25 cellular contexts compared by ENCODE assay signal in the genomic region with DNA sequence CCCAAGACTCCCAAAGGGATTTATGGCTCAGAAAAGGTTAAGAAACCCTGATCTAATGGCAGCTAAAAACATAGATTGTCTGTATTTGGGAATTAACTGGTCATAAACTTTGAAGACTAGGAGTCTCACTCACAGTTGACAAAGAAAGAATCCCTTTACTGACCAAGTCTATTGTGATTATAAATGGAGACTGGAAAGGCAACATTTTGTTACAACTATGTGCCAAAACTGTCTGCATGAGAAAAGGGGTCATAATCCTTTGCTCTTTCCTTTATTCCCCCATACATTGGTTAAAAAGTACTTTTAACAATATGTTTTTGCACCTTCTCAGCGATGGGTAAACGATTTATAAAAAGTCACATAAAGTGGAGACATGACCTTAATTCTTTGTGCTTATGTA.
"Had no signal": no experiment of that assay in that cellular context is flagged by ENCODE, and none has a peak within 500 bp of the region (broad histone marks: within the 10 kb centered on the region; RNA-seq: fewer than 3 reads in every experiment).

No MANE protein-coding gene starts in this region.

- H3K9me3 ChIP-seq: colonic mucosa, esophagus muscularis mucosa, esophagus squamous epithelium, gastrocnemius medialis, gastroesophageal sphincter, heart left ventricle, heart right ventricle had no signal

- H3K4me1 ChIP-seq: colonic mucosa, esophagus muscularis mucosa, gastrocnemius medialis, gastroesophageal sphincter, heart left ventricle, heart right ventricle had no signal

- H3K27me3 ChIP-seq: colonic mucosa, dorsolateral prefrontal cortex, esophagus muscularis mucosa, esophagus squamous epithelium, foreskin keratinocyte, gastrocnemius medialis, gastroesophageal sphincter, heart left ventricle, heart right ventricle had no signal

- ATAC-seq: effector memory CD8-positive, alpha-beta T cell; esophagus mucosa; foreskin keratinocyte; gastrocnemius medialis; gastroesophageal sphincter; heart left ventricle; heart right ventricle had no signal

- H3K36me3 ChIP-seq: colonic mucosa, esophagus muscularis mucosa, esophagus squamous epithelium, gastrocnemius medialis, gastroesophageal sphincter, heart left ventricle, heart right ventricle had no signal

- H3K4me3 Mint-ChIP-seq: dendritic cell treated with granulocyte-macrophage colony-stimulating factor and Interleukin-4, amounts not matched to agents 40 ng/mL and 50 ng/mL, for 4 days; effector memory CD8-positive, alpha-beta T cell; endodermal cell had no signal

- H3K9me3 Mint-ChIP-seq: dendritic cell treated with granulocyte-macrophage colony-stimulating factor and Interleukin-4, amounts not matched to agents 40 ng/mL and 50 ng/mL, for 4 days; effector memory CD8-positive, alpha-beta T cell; endodermal cell had no signal

- H3K27me3 Mint-ChIP-seq: dendritic cell treated with granulocyte-macrophage colony-stimulating factor and Interleukin-4, amounts not matched to agents 40 ng/mL and 50 ng/mL, for 4 days; effector memory CD8-positive, alpha-beta T cell had no signal

- H3K27ac ChIP-seq: colonic mucosa, coronary artery, dorsolateral prefrontal cortex, epithelial cell of prostate, esophagus muscularis mucosa, esophagus squamous epithelium, foreskin keratinocyte, gastrocnemius medialis, gastroesophageal sphincter, heart left ventricle, heart right ventricle had no signal

- DNase-seq: colonic mucosa; cortex of kidney; dermis blood vessel endothelial cell; dorsolateral prefrontal cortex; effector CD4-positive, alpha-beta T cell; effector CD8-positive, alpha-beta T cell; effector memory CD4-positive, alpha-beta T cell; effector memory CD8-positive, alpha-beta T cell; endodermal cell; erythroblast; esophagus squamous epithelium; foreskin fibroblast; foreskin keratinocyte; foreskin melanocyte; gastrocnemius medialis; glutamatergic neuron; head of caudate nucleus; heart left ventricle; heart right ventricle had no signal

- H3K4me3 ChIP-seq: colonic mucosa, coronary artery, dorsolateral prefrontal cortex, esophagus muscularis mucosa, esophagus squamous epithelium, gastrocnemius medialis, gastroesophageal sphincter, heart left ventricle, heart right ventricle had no signal

- H3K27ac Mint-ChIP-seq: dendritic cell treated with granulocyte-macrophage colony-stimulating factor and Interleukin-4, amounts not matched to agents 40 ng/mL and 50 ng/mL, for 4 days; effector memory CD8-positive, alpha-beta T cell; endodermal cell had no signal
